8 cellular contexts compared by ENCODE assay signal in the genomic region with DNA sequence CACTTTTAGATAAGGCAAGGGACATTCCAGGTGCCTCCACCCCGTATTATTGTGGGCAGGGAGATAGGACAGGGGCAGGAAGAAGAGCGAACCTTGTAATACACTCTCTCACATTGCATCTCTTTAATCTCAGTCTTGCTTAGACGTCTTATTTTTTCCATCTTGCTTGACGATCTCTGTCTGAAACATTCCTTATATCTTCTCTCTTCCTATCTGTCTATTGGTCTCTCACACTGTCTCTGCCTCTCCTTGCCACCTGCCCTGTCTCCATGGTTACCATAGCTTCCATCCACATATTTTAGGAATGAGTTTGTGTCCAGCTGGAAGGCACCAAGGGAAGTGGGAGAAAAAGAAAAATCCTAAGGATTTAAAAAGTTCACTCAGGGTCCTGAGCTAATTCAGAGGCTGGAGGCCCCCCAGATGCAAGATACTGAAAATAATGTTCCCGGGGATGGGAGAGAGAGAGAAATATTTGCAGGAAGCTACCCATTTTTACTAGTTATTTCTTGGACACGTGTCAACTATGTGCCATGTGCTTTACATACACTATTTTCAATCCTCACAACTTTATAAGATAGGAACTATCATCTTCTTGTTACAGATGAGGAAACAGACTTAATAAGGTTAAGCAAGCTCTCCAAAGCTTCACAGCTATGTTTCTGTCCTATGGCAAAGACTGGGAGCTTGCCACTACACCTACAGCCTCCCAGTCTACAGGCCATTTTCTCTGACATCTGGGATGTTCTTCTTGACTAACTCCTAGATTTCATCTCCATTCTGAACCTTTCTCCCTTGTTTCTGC. TPM values are rescaled to one million over a fixed set of nuclear protein-coding genes. Genes with fewer than 3 reads are reported as not detected.
DNase-seq lines count a peak whose midpoint lies in the region; ATAC-seq and TF ChIP-seq lines count a peak whose summit lies in the region.

No MANE protein-coding gene starts in this region.

- H3K4me1 ChIP-seq in fibroblast of lung (ENCODE audit: control insufficient read depth, extremely low read depth, insufficient read depth, low read length), result peaks cover 29% of the 10 kb centered on the region
- peaks cover 37 to 42% of the 10 kb centered on the region in 2 donors for H3K4me1 ChIP-seq in gastrocnemius medialis

- no peaks in the 10 kb centered on the region for H3K9me3 ChIP-seq in fibroblast of lung (ENCODE audit: control insufficient read depth, insufficient read depth, low read depth, low read length)
- no peaks in the 10 kb centered on the region for H3K9me3 ChIP-seq in gastrocnemius medialis

- peak overlapping the region; percentile 88 to 95 (median 92) for H3K4me3 Mint-ChIP-seq in T-cell

- H3K36me3 Mint-ChIP-seq in T-cell, result peaks cover 8% of the 10 kb centered on the region

- TF ChIP-seq CTCF in fibroblast of lung (conservative IDR thresholded peaks at IDR 0.05 in 1 of 2, IDR thresholded peaks at IDR 0.05 in 1 of 2; ENCODE audit: low read depth in 1 of 2, low read length in 2 of 2), result no peak
- TF ChIP-seq CTCF in gastrocnemius medialis (IDR thresholded peaks at IDR 0.05 in 4 of 5, conservative IDR thresholded peaks at IDR 0.05 in 1 of 5), result no peak

- H3K9me3 Mint-ChIP-seq in T-cell, result no peaks in the 10 kb centered on the region

- CTCF ChIA-PET in T-cell (lab: Charles Lee), result interaction anchor here (0.6 to 3.8 kb wide), 11 partner anchors 9 to 118 kb away, joined by 3 to 23 read pairs (median 7); a partner anchor contains a TSS

- H3K79me2 ChIP-seq in fibroblast of lung (ENCODE audit: control insufficient read depth, insufficient read depth, low read length), result peaks cover 2% of the 10 kb centered on the region

- no peak for TF ChIP-seq POLR2A in gastrocnemius medialis (IDR thresholded peaks at IDR 0.05)

- in situ Hi-C loops in gastrocnemius medialis (cut with MboI; ENCODE audit: low sequenced_read_pairs in 4 of 4), result no loop called here
- in situ Hi-C loops in KBM-7 (cut with MboI; ENCODE audit: low pct_unique_long_range_greater_than_20kb, low sequenced_read_pairs), result no loop called here

- H3K4me3 ChIP-seq in GM08714 (ENCODE audit: low read length), result peak overlapping the region; percentile 89; the same call in 1 of the 2 replicates
- H3K4me3 ChIP-seq in fibroblast of lung (replicated peaks in 1 of 4; ENCODE audit: control extremely low read depth in 1 of 4, insufficient read depth in 1 of 4, low read depth in 3 of 4, low read length in 4 of 4), result peak overlapping the region; percentile 65 to 92 (median 74)
- peak overlapping the region; percentile 69 to 82 (median 73) for H3K4me3 ChIP-seq in gastrocnemius medialis

- peak overlapping the region; percentile 87 for H3K27ac ChIP-seq in fibroblast of lung (ENCODE audit: insufficient read depth, low read length)
- H3K27ac ChIP-seq in gastrocnemius medialis, result peak overlapping the region; percentile 88 to 99 (median 96)

- peak overlapping the region; percentile 82 for H3K4me2 ChIP-seq in fibroblast of lung (ENCODE audit: extremely low read depth, insufficient read depth, low read length)

- no peaks in the 10 kb centered on the region for H4K20me1 ChIP-seq in fibroblast of lung (ENCODE audit: control insufficient read depth, extremely low read depth, insufficient read depth, low read length)

- H3K36me3 ChIP-seq in fibroblast of lung (ENCODE audit: control insufficient read depth, insufficient read depth, low read length), result peaks cover 1% of the 10 kb centered on the region
- peaks cover 0 to 6% of the 10 kb centered on the region in 2 donors for H3K36me3 ChIP-seq in gastrocnemius medialis

- POLR2A ChIA-PET in T-cell (lab: Charles Lee), result interaction anchor here (0.6 to 2.2 kb wide), 4 partner anchors 16 to 36 kb away, joined by 3 to 19 read pairs (median 6); a partner anchor contains a TSS

- ATAC-seq in T-cell (replicated peaks in 1 of 4) (no peak), gastrocnemius medialis (no peak), HG03139 (IDR thresholded peaks at IDR 0.05; ENCODE audit: unreplicated experiment) (no peak), HG03097 (IDR thresholded peaks at IDR 0.05; ENCODE audit: low FRiP score, unreplicated experiment) (no peak)

- peak overlapping the region; percentile 89 for H2AFZ ChIP-seq in fibroblast of lung (ENCODE audit: low read length)

- peak overlapping the region; percentile 94 to 99 for H3K27ac Mint-ChIP-seq in T-cell

- intact Hi-C loops in gastrocnemius medialis (cut with DNase I; ENCODE audit: low total_unique reads), result loop anchor here (2.0 kb wide), 3 partner anchors 15 to 71 kb away; a partner anchor contains a TSS

- H3K9ac ChIP-seq in fibroblast of lung (ENCODE audit: insufficient read depth, low read length), result peak overlapping the region; percentile 36

- peaks cover 59 to 74% (median 74%) of the 10 kb centered on the region in 3 donors for H3K4me1 Mint-ChIP-seq in T-cell

- DNase-seq in A172 (ENCODE audit: low spot score), result peak; percentile 81
- DNase-seq in T-cell, result no peak
- peak in 1 of 2 donors; percentile 80 for DNase-seq in fibroblast of lung (ENCODE audit: low read depth in 2 of 2)
- no peak for DNase-seq in gastrocnemius medialis
- DNase-seq in KBM-7, result no peak

- H3K27me3 Mint-ChIP-seq in T-cell, result no peaks in the 10 kb centered on the region

- H3K27me3 ChIP-seq in fibroblast of lung (ENCODE audit: control insufficient read depth, insufficient read depth, low read length), result no peaks in the 10 kb centered on the region
- no peaks in the 10 kb centered on the region for H3K27me3 ChIP-seq in gastrocnemius medialis

RNA-seq across cellular contexts. Expression of a gene that starts 1.0 kb away (rescaled TPM):
- 2.4 and 2.5 TPM in 2 replicates for total RNA-seq in A172 (2014; rRNA removed; shearing (Covaris generic))
- total RNA-seq in T-cell, result 1 to 10 TPM in 3 of 5 donors, under 1 TPM in 2; 0.68 to 3.5 (median 1.7) TPM
- 0.26 and 1.2 TPM in 2 replicates for total RNA-seq in fibroblast of lung
- 1.9 and 2.6 TPM in 2 replicates for polyA plus RNA-seq in fibroblast of lung
- polyA plus RNA-seq in fibroblast of lung (2012), result 2.8 and 4.1 TPM in 2 replicates
- 2.6 and 4.5 TPM in 2 replicates for polyA minus RNA-seq in fibroblast of lung (ENCODE audit: low replicate concordance)
- total RNA-seq in gastrocnemius medialis, result 10 to 100 TPM in 1 of 4 donors, 1 to 10 TPM in 3; 3.3 to 19.0 (median 6.7) TPM

RNA-seq across cellular contexts. Expression of a gene that starts 1.1 kb away (rescaled TPM):
- 21.0 and 24.0 TPM in 2 replicates for total RNA-seq in A172 (2014; rRNA removed; shearing (Covaris generic))
- total RNA-seq in T-cell (10 to 100 TPM; 30.9 to 41.7 (median 38.3) TPM), fibroblast of lung (15.4 and 23.8 TPM in 2 replicates), gastrocnemius medialis (10 to 100 TPM; 43.5 to 78.8 (median 59.4) TPM)
- polyA plus RNA-seq in fibroblast of lung, result 22.6 and 23.3 TPM in 2 replicates
- 37.3 and 38.6 TPM in 2 replicates for polyA plus RNA-seq in fibroblast of lung (2012)
- 7.0 and 10.0 TPM in 2 replicates for polyA minus RNA-seq in fibroblast of lung (ENCODE audit: low replicate concordance)

RNA-seq across cellular contexts. Expression of a gene that starts 5.6 kb away (rescaled TPM):
- total RNA-seq in A172 (2014; rRNA removed; shearing (Covaris generic)), result 33.9 and 34.6 TPM in 2 replicates
- total RNA-seq in T-cell, result 10 to 100 TPM; 43.4 to 74.4 (median 64.2) TPM
- total RNA-seq in fibroblast of lung, result 10.5 and 14.2 TPM in 2 replicates
- 63.3 and 65.7 TPM in 2 replicates for polyA plus RNA-seq in fibroblast of lung
- polyA plus RNA-seq in fibroblast of lung (2012), result 17.0 and 20.1 TPM in 2 replicates
- polyA minus RNA-seq in fibroblast of lung (ENCODE audit: low replicate concordance), result 28.7 and 31.4 TPM in 2 replicates
- total RNA-seq in gastrocnemius medialis, result 100 to 1,000 TPM in 1 of 4 donors, 10 to 100 TPM in 3; 37.1 to 108 (median 75.4) TPM

RNA-seq across cellular contexts. Expression of a gene that starts 33.0 kb away (rescaled TPM):
- total RNA-seq in A172 (2014; rRNA removed; shearing (Covaris generic)), result 14.1 and 14.4 TPM in 2 replicates
- 1,000 to 10,000 TPM in 1 of 5 donors, 100 to 1,000 TPM in 4; 721 to 2,117 (median 773) TPM for total RNA-seq in T-cell
- 361 and 773 TPM in 2 replicates for total RNA-seq in fibroblast of lung
- polyA plus RNA-seq in fibroblast of lung, result 61.1 and 204 TPM in 2 replicates
- 27.5 and 83.7 TPM in 2 replicates for polyA plus RNA-seq in fibroblast of lung (2012)
- 82.9 and 185 TPM in 2 replicates for polyA minus RNA-seq in fibroblast of lung (ENCODE audit: low replicate concordance)
- 1,000 to 10,000 TPM; 1,815 to 2,839 (median 2,202) TPM for total RNA-seq in gastrocnemius medialis

RNA-seq across cellular contexts. Expression of a gene that starts 36.1 kb away (rescaled TPM):
- total RNA-seq in A172 (2014; rRNA removed; shearing (Covaris generic)), result 461 and 485 TPM in 2 replicates
- 100 to 1,000 TPM; 124 to 153 (median 130) TPM for total RNA-seq in T-cell
- total RNA-seq in fibroblast of lung, result 56.6 and 61.9 TPM in 2 replicates
- polyA plus RNA-seq in fibroblast of lung, result 137 and 235 TPM in 2 replicates
- polyA plus RNA-seq in fibroblast of lung (2012), result 136 and 199 TPM in 2 replicates
- polyA minus RNA-seq in fibroblast of lung (ENCODE audit: low replicate concordance), result 10.7 and 10.8 TPM in 2 replicates
- 100 to 1,000 TPM; 199 to 589 (median 381) TPM for total RNA-seq in gastrocnemius medialis
